Comparison of ENCODE assay signal across 38 cellular contexts in the genomic region with DNA sequence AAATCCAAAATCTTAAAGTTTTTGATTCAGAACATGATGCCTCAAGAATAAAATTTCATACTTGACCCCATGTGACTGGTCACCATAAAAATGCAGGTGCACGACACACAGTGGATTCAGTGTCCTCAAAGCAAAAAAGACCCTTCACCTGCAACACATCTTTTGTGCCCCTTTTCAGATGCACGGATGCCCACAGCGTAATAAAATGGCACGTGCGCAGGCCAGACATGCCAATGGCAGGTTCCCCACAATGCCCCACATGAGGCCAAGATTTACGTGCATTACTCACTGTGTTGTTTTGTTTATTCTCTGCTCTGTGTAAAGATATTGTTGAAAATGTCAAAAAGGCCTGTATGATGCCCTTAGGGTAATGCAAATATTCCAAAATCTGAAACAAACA. TPM values are rescaled to one million over a fixed set of nuclear protein-coding genes. Genes with fewer than 3 reads are reported as not detected.
"Had no signal": no experiment of that assay in that cellular context is flagged by ENCODE, and none has a peak within 500 bp of the region (broad histone marks: within the 10 kb centered on the region; RNA-seq: fewer than 3 reads in every experiment).

No MANE protein-coding gene starts in this region.

- H3K9ac ChIP-seq: KMS-11 had no signal

- DNase-seq: Karpas-422, Kasumi-1, MG63, MM.1S, MV-4-11, NCI-H1048, NCI-H1092, NCI-H1092 treated with DMSO at 0.1 percent for 48 hours, NCI-H1105, NCI-H1105 treated with DMSO at 0.1 percent for 48 hours, NCI-H1417, NCI-H1417 treated with DMSO at 0.1 percent for 48 hours, NCI-H1436, NCI-H1436 treated with DMSO at 0.1 percent for 48 hours, NCI-H146, NCI-H1694, NCI-H1694 treated with DMSO at 0.1 percent for 48 hours, NCI-H187, NCI-H187 treated with DMSO at 0.1 percent for 48 hours, NCI-H1930, NCI-H2029, NCI-H2029 treated with DMSO at 0.1 percent for 48 hours, NCI-H2081, NCI-H2081 treated with DMSO at 0.1 percent for 48 hours, NCI-H2107, NCI-H2171, NCI-H2171 treated with DMSO at 0.1 percent for 48 hours, NCI-H2227 treated with DMSO at 0.1 percent for 48 hours, NCI-H226, NCI-H345, NCI-H446, NCI-H446 treated with DMSO at 0.1 percent for 48 hours, NCI-H510A had no signal

- H3K4me3 ChIP-seq: MG63 had no signal

- H3K36me3 ChIP-seq: MG63 had no signal

- H3K27me3 ChIP-seq: MG63 had no signal

- H3K9me3 ChIP-seq: MG63 had no signal

- H3K27ac ChIP-seq: KMS-11 had no signal

RNA-seq across cellular contexts. Expression of gene KCNA10, which starts 9.3 kb away (rescaled TPM):
- total RNA-seq: LHCN-M2, M059J, MCF 10A, NCI-H460 had no signal

RNA-seq across cellular contexts. Expression of gene PROK1, which starts 58.7 kb away (rescaled TPM):
- total RNA-seq: LHCN-M2, MCF 10A, NCI-H460 had no signal
